ENCODE assay signal across 26 cellular contexts in the genomic region with DNA sequence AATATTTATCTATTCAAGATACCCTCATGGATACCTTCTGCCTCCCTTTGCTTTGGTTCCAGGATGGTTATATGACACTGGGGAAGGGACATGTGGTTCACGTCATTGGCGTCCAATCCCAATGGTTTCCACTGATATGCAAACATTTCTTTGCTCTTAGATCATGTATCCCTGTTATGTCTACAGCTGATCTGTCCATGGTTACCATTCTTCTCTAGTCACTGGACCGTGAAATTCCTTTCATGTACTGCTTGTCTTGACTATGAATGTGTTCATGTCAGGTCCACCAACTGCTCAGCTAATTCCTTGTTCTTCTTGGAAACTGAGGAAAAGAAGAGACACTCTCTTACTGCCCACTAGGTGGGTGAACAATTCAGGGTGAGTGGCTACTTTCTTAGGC.
A peak's percentile ranks its signal among the peaks of the same experiment; 100 is the strongest.
DNase-seq lines count a peak whose midpoint lies in the region; ATAC-seq, FAIRE-seq and TF ChIP-seq lines count a peak whose summit lies in the region.
"Had no signal": no experiment of that assay in that cellular context is flagged by ENCODE, and none has a peak within 500 bp of the region (broad histone marks: within the 10 kb centered on the region; RNA-seq: fewer than 3 reads in every experiment).

No MANE protein-coding gene starts in this region.

- ATAC-seq in HG03521 (IDR thresholded peaks at IDR 0.05; ENCODE audit: unreplicated experiment) = no peak
- ATAC-seq: A549; activated CD8-positive, alpha-beta T cell treated with anti-CD3 and anti-CD28 coated beads for 36 hours; gastroesophageal sphincter; GM23338 had no signal

- no peaks in the 10 kb centered on the region for H3K9me3 ChIP-seq in right atrium auricular region
- H3K9me3 ChIP-seq: A549, BE2C, esophagus squamous epithelium, gastroesophageal sphincter, neutrophil, transverse colon had no signal

- DNase-seq in NCI-H748 (lab: John Stamatoyannopoulos, UW; ENCODE audit: unreplicated experiment) = peak; percentile 46
- DNase-seq in NCI-H748 treated with DMSO at 0.1 percent for 48 hours (lab: John Stamatoyannopoulos, UW) = no peak
- DNase-seq in NCI-H510A treated with DMSO at 0.1 percent for 48 hours (lab: John Stamatoyannopoulos, UW) = peak; percentile 59
- peak; percentile 28 for DNase-seq in astrocyte of the spinal cord (ENCODE audit: low read depth, low spot score)
- no peak for DNase-seq in right atrium auricular region (ENCODE audit: low spot score)
- no peak for DNase-seq in frontal cortex (ENCODE audit: low spot score in 2 of 2)
- DNase-seq in NOMO-1 treated with dmso at 0.1 percent for 144 hours (lab: John Stamatoyannopoulos, UW; ENCODE audit: unreplicated experiment) = no peak
- DNase-seq: activated CD4-positive, CD25-positive, alpha-beta regulatory T cell; activated CD8-positive, alpha-beta T cell treated with anti-CD3 and anti-CD28 coated beads for 36 hours; activated effector memory CD4-positive, alpha-beta T cell treated with anti-CD3 and anti-CD28 coated beads, Interleukin-2, amount 50 U/mL, for 16 hours; activated T-cell treated with anti-CD3 and anti-CD28 coated beads for 4 hours; BE2C; COR-L47; effector memory CD4-positive, alpha-beta T cell; esophagus squamous epithelium; NCI-H2227 treated with DMSO at 0.1 percent for 48 hours; stimulated activated CD4-positive, alpha-beta T cell treated with anti-CD3 and anti-CD28 coated beads, Interleukin-4, amount 100 ng/mL, for 1 hour; T1000; transverse colon had no signal

- no peaks in the 10 kb centered on the region for H3K36me3 ChIP-seq in right atrium auricular region
- H3K36me3 ChIP-seq: BE2C, esophagus squamous epithelium, gastroesophageal sphincter, neutrophil, transverse colon had no signal

- FAIRE-seq in frontal cortex (lab: Jason Lieb, UNC) = no peak
- FAIRE-seq: A549, keratinocyte had no signal

- in situ Hi-C loops in astrocyte of the spinal cord (cut with HindIII; ENCODE audit: low sequenced_read_pairs) = no loop called here

- H3K27me3 ChIP-seq in right atrium auricular region = no peaks in the 10 kb centered on the region
- H3K27me3 ChIP-seq: BE2C, esophagus squamous epithelium, gastroesophageal sphincter, neutrophil, transverse colon had no signal

- TF ChIP-seq CTCF in astrocyte of the spinal cord (IDR thresholded peaks at IDR 0.05; ENCODE audit: low read depth, low read length) (no peak), right atrium auricular region (IDR thresholded peaks at IDR 0.05) (no peak)

- no peak overlapping the region for H3K27ac ChIP-seq in right atrium auricular region
- H3K27ac ChIP-seq: A549, esophagus squamous epithelium, gastroesophageal sphincter, HL-60, neutrophil, transverse colon had no signal

- H3K4me3 ChIP-seq in astrocyte of the spinal cord (ENCODE audit: low read depth, low read length) = no peak overlapping the region
- H3K4me3 ChIP-seq in right atrium auricular region = no peak overlapping the region
- H3K4me3 ChIP-seq: A549, esophagus squamous epithelium, gastroesophageal sphincter, GM23338, transverse colon had no signal

- no peaks in the 10 kb centered on the region for H3K4me1 ChIP-seq in right atrium auricular region
- H3K4me1 ChIP-seq: BE2C, esophagus squamous epithelium, gastroesophageal sphincter had no signal

Comparison
In these comparisons a context has a peak if more than half of its experiments do, and no peak if none do; other contexts are left out.
1. DNase-seq: peak in NCI-H748 (single experiment), NCI-H510A treated with DMSO at 0.1 percent for 48 hours (single experiment) and astrocyte of the spinal cord (single experiment); none in NCI-H748 treated with DMSO at 0.1 percent for 48 hours (single experiment), right atrium auricular region (single experiment), frontal cortex (0 of 2) and NOMO-1 treated with dmso at 0.1 percent for 144 hours (single experiment).